Comparison of ENCODE assay signal across 32 cellular contexts in the genomic region with DNA sequence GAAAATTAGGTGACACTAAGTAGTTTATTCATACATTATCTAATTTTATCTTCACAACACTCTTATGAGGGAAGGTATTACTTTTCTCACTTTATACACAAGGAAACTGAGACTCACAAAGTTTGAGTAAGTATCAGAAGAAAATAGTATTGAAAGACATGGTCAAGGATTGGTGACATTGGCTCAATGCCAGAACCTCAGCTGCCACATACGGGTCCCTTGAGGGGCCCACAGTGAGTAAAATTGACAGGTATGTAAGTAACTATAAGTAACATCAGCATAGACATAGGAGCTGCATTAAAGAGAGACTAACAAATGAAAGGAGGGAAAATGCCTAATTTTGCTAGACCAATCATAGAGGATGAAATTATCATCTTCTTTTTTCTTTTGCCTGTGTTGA.
"Had no signal": no experiment of that assay in that cellular context is flagged by ENCODE, and none has a peak within 500 bp of the region (broad histone marks: within the 10 kb centered on the region; RNA-seq: fewer than 3 reads in every experiment).

No MANE protein-coding gene starts in this region.

- H3K9me3 Mint-ChIP-seq: activated B cell treated with CpG ODN at 0.5 μM for 24 hours; activated CD4-positive, alpha-beta T cell treated with anti-CD3 and anti-CD28 coated beads, Interleukin-2, amount 10 ng/mL, durations not matched to agents 24 days and 14 days; activated naive CD4-positive, alpha-beta T cell treated with anti-CD3 and anti-CD28 coated beads for 36 hours; activated T-helper 17 cell treated with anti-CD3 and anti-CD28 coated beads, Interleukin-2, amount 50 U/mL, for 72 hours; T-helper 1 cell treated with Interleukin-12 subunit alpha and Interleukin-12 subunit beta and Interleukin-4 antibody, amounts not matched to agents 30 μg/mL and 1 μg/mL, for 36 hours had no signal

- H3K27me3 Mint-ChIP-seq: activated CD4-positive, alpha-beta T cell treated with anti-CD3 and anti-CD28 coated beads, Interleukin-2, amount 10 ng/mL, durations not matched to agents 24 days and 14 days had no signal

- H3K27me3 ChIP-seq: adrenal gland, SJSA1 had no signal

- H3K4me3 Mint-ChIP-seq: activated B cell treated with CpG ODN at 0.5 μM for 24 hours; activated CD4-positive, alpha-beta T cell treated with anti-CD3 and anti-CD28 coated beads, Interleukin-2, amount 10 ng/mL, durations not matched to agents 24 days and 14 days; activated naive CD4-positive, alpha-beta T cell treated with anti-CD3 and anti-CD28 coated beads for 36 hours; activated naive CD8-positive, alpha-beta T cell; activated T-helper 17 cell treated with anti-CD3 and anti-CD28 coated beads, Interleukin-2, amount 50 U/mL, for 72 hours; T-helper 1 cell treated with Interleukin-12 subunit alpha and Interleukin-12 subunit beta and Interleukin-4 antibody, amounts not matched to agents 30 μg/mL and 1 μg/mL, for 36 hours had no signal

- H3K4me1 ChIP-seq: adrenal gland, SJSA1 had no signal

- DNase-seq: activated B cell treated with CpG ODN at 0.5 μM for 24 hours; activated CD4-positive, alpha-beta T cell treated with anti-CD3 and anti-CD28 coated beads for 1 hour; activated CD4-positive, alpha-beta T cell treated with anti-CD3 and anti-CD28 coated beads, Interleukin-2, amount 10 ng/mL, durations not matched to agents 24 days and 14 days; activated CD4-positive, alpha-beta T cell treated with anti-CD3 and anti-CD28 coated beads, Interleukin-2, amount 50 U/mL, for 48 hours; activated gamma-delta T cell; activated naive CD4-positive, alpha-beta T cell treated with anti-CD3 and anti-CD28 coated beads for 36 hours; activated T-cell treated with anti-CD3 and anti-CD28 coated beads for 4 hours; activated T-cell treated with anti-CD3 and anti-CD28 coated beads, Interleukin-2, amount 50 U/mL, for 48 hours; adrenal gland; anterior cingulate cortex; cerebellar nuclear complex; Kasumi-1; NCI-H1048; NCI-H146; NCI-H187 treated with DMSO at 0.1 percent for 48 hours; NCI-H2081 treated with DMSO at 0.1 percent for 48 hours; NCI-H2171 treated with DMSO at 0.1 percent for 48 hours; NCI-H345; NCI-H510A; NCI-H526 treated with DMSO at 0.1 percent for 48 hours; NCI-H82; NK-92 treated with Interleukin-12 subunit alpha and Interleukin-12 subunit beta, amount 100 ng/mL, for 24 hours; OCI-M1; Right ventricle myocardium superior; RPMI8226 had no signal

- H3K4me1 Mint-ChIP-seq: activated B cell treated with CpG ODN at 0.5 μM for 24 hours; activated T-helper 17 cell treated with anti-CD3 and anti-CD28 coated beads, Interleukin-2, amount 50 U/mL, for 72 hours had no signal

- H3K4me3 ChIP-seq: adrenal gland, SJSA1 had no signal

- FAIRE-seq: colon had no signal

- H3K9me3 ChIP-seq: adrenal gland, SJSA1 had no signal

- H3K36me3 ChIP-seq: adrenal gland, SJSA1 had no signal

- H3K36me3 Mint-ChIP-seq: activated naive CD8-positive, alpha-beta T cell had no signal

- ATAC-seq: activated T-helper 17 cell treated with anti-CD3 and anti-CD28 coated beads, Interleukin-2, amount 50 U/mL, for 72 hours; Panc1; SK-N-SH treated with all-trans-retinoic acid at 6 μM for 48 hours had no signal

- H3K27ac ChIP-seq: adrenal gland, SJSA1 had no signal

- H3K27ac Mint-ChIP-seq: activated B cell treated with CpG ODN at 0.5 μM for 24 hours; activated CD4-positive, alpha-beta T cell treated with anti-CD3 and anti-CD28 coated beads, Interleukin-2, amount 10 ng/mL, durations not matched to agents 24 days and 14 days; activated naive CD4-positive, alpha-beta T cell treated with anti-CD3 and anti-CD28 coated beads for 36 hours; activated naive CD8-positive, alpha-beta T cell; activated T-helper 17 cell treated with anti-CD3 and anti-CD28 coated beads, Interleukin-2, amount 50 U/mL, for 72 hours; T-helper 1 cell treated with Interleukin-12 subunit alpha and Interleukin-12 subunit beta and Interleukin-4 antibody, amounts not matched to agents 30 μg/mL and 1 μg/mL, for 36 hours had no signal
